Comparison of ENCODE assay signal across 2 cellular contexts in genomic region chr9:137404971-137405584, GRCh38.
TF ChIP-seq lines count a peak whose summit lies in the region.

No MANE protein-coding gene starts in this region.

TF ChIP-seq in SK-N-SH, 30 proteins besides CTCF, POLR2A, EP300 and RAD21:
- no peak for TF ChIP-seq MEF2A (IDR thresholded peaks at IDR 0.05; ENCODE audit: borderline replicate concordance, low read depth)
- no peak for TF ChIP-seq PBX3 (IDR thresholded peaks at IDR 0.05)
- TF ChIP-seq TCF12 (IDR thresholded peaks at IDR 0.05), result no peak
- no peak for TF ChIP-seq POLR2AphosphoS5 (IDR thresholded peaks at IDR 0.05; ENCODE audit: low read depth, low read length)
- TF ChIP-seq USF2 (IDR thresholded peaks at IDR 0.05; ENCODE audit: borderline replicate concordance, low read depth, low read length), result no peak
TF ChIP-seq in SK-N-SH: peak in this region for 0.

TF ChIP-seq in SK-N-SH treated with all-trans-retinoic acid at 6 μM for 48 hours, 23 proteins besides CTCF, POLR2A, EP300 and RAD21:
- no peak for TF ChIP-seq BACH2 (CRISPR knock-in tag; IDR thresholded peaks at IDR 0.05; ENCODE audit: borderline replicate concordance)
- no peak for TF ChIP-seq ZNF70 (CRISPR knock-in tag; IDR thresholded peaks at IDR 0.05)
- no peak for TF ChIP-seq OSR1 (CRISPR knock-in tag; IDR thresholded peaks at IDR 0.05)
- no peak for TF ChIP-seq ARNTL (CRISPR knock-in tag; IDR thresholded peaks at IDR 0.05; ENCODE audit: borderline replicate concordance, low read depth)
- no peak for TF ChIP-seq ZC3H10 (CRISPR knock-in tag; IDR thresholded peaks at IDR 0.05)
- TF ChIP-seq TSHZ2 (CRISPR knock-in tag; IDR thresholded peaks at IDR 0.05), result no peak
- TF ChIP-seq TOX (CRISPR knock-in tag; IDR thresholded peaks at IDR 0.05; ENCODE audit: borderline replicate concordance), result no peak
- no peak for TF ChIP-seq PATZ1 (CRISPR knock-in tag; IDR thresholded peaks at IDR 0.05; ENCODE audit: borderline replicate concordance)
- no peak for TF ChIP-seq TCF4 (CRISPR knock-in tag; IDR thresholded peaks at IDR 0.05; ENCODE audit: borderline replicate concordance)
- no peak for TF ChIP-seq ESRRG (CRISPR knock-in tag; IDR thresholded peaks at IDR 0.05)
- TF ChIP-seq CREB5 (CRISPR knock-in tag; IDR thresholded peaks at IDR 0.05; ENCODE audit: low read depth), result no peak
